Comparison of ENCODE assay signal across 36 cellular contexts in the genomic region with DNA sequence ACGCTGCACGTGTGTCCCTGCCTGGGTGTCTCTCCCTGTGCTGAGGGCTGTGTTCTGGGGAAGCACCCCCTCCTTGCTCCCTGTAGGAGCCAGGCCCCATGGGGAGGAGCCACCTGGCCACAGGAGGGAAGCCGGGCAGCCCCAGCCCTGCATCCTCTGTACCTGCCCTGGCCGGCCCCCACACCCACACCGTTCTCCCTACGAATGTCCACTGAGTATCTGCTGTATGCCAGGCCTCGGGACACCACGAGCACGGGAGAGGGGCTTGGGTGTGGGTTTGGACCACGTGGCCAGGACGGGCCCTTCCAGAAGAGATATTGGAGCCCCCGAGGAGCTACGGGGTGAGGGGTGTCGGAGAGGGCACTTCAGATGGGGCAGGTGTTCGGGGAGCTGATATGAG. TPM values are rescaled to one million over a fixed set of nuclear protein-coding genes. Genes with fewer than 3 reads are reported as not detected.
"Had no signal": no experiment of that assay in that cellular context is flagged by ENCODE, and none has a peak within 500 bp of the region (broad histone marks: within the 10 kb centered on the region; RNA-seq: fewer than 3 reads in every experiment).

No MANE protein-coding gene starts in this region.

- DNase-seq: activated CD4-positive, alpha-beta memory T cell treated with anti-CD3 and anti-CD28 coated beads for 36 hours; activated CD4-positive, alpha-beta T cell treated with anti-CD3 and anti-CD28 coated beads for 36 hours; activated CD4-positive, alpha-beta T cell treated with anti-CD3 and anti-CD28 coated beads, Interleukin-2, amount 10 ng/mL, durations not matched to agents 24 days and 14 days; activated CD4-positive, CD25-positive, alpha-beta regulatory T cell; activated CD4-positive, CD25-positive, alpha-beta regulatory T cell treated with anti-CD3 and anti-CD28 coated beads, Interleukin-2, amount 50 U/mL, for 72 hours; activated CD8-positive, alpha-beta memory T cell treated with anti-CD3 and anti-CD28 coated beads, Interleukin-2, amount 10 ng/mL, durations not matched to agents 7 days and 5 days; activated CD8-positive, alpha-beta memory T cell treated with anti-CD3 and anti-CD28 coated beads, Interleukin-2, amount 50 U/mL, for 4 hours; activated CD8-positive, alpha-beta T cell treated with anti-CD3 and anti-CD28 coated beads, Interleukin-2, amount 10 ng/mL, durations not matched to agents 7 days and 5 days; activated gamma-delta T cell; activated naive CD4-positive, alpha-beta T cell; activated naive CD4-positive, alpha-beta T cell treated with anti-CD3 and anti-CD28 coated beads, Interleukin-2, amount 50 U/mL, for 16 hours; activated T-cell treated with anti-CD3 and anti-CD28 coated beads, Interleukin-2, amount 50 U/mL, for 1 hour; activated T-cell treated with anti-CD3 and anti-CD28 coated beads, Interleukin-2, amount 50 U/mL, for 48 hours; amniotic stem cell; anterior cingulate cortex; brain microvascular endothelial cell; dorsolateral prefrontal cortex; effector memory CD8-positive, alpha-beta T cell; esophagus squamous epithelium; foreskin melanocyte; glutamatergic neuron; heart left ventricle; T-helper 1 cell; T-helper 17 cell; T1000 had no signal

- H3K4me1 Mint-ChIP-seq: activated CD4-positive, alpha-beta T cell treated with anti-CD3 and anti-CD28 coated beads for 36 hours; activated CD8-positive, alpha-beta memory T cell treated with anti-CD3 and anti-CD28 coated beads, Interleukin-2, amount 10 ng/mL, durations not matched to agents 7 days and 5 days; central memory CD8-positive, alpha-beta T cell had no signal

- H3K36me3 Mint-ChIP-seq: activated CD4-positive, alpha-beta memory T cell treated with anti-CD3 and anti-CD28 coated beads for 36 hours; activated CD8-positive, alpha-beta memory T cell treated with anti-CD3 and anti-CD28 coated beads, Interleukin-2, amount 10 ng/mL, durations not matched to agents 7 days and 5 days; activated naive CD8-positive, alpha-beta T cell had no signal

- H3K27me3 ChIP-seq: brain microvascular endothelial cell, dorsolateral prefrontal cortex, esophagus squamous epithelium, heart left ventricle had no signal

- H3K9me3 ChIP-seq: esophagus squamous epithelium, heart left ventricle had no signal

- H3K4me3 ChIP-seq: coronary artery, dorsolateral prefrontal cortex, esophagus squamous epithelium, heart left ventricle had no signal

- ATAC-seq: activated CD4-positive, alpha-beta T cell treated with anti-CD3 and anti-CD28 coated beads for 36 hours; activated CD8-positive, alpha-beta memory T cell treated with anti-CD3 and anti-CD28 coated beads, Interleukin-2, amount 10 ng/mL, durations not matched to agents 7 days and 5 days; activated CD8-positive, alpha-beta T cell treated with anti-CD3 and anti-CD28 coated beads, Interleukin-2, amount 10 ng/mL, durations not matched to agents 7 days and 5 days; effector memory CD8-positive, alpha-beta T cell; heart left ventricle; T-helper 17 cell had no signal

- H3K27ac ChIP-seq: brain microvascular endothelial cell, coronary artery, epithelial cell of prostate, esophagus squamous epithelium, heart left ventricle had no signal

- H3K4me3 Mint-ChIP-seq: activated CD4-positive, alpha-beta memory T cell treated with anti-CD3 and anti-CD28 coated beads for 36 hours; activated CD4-positive, alpha-beta T cell treated with anti-CD3 and anti-CD28 coated beads for 36 hours; activated CD4-positive, alpha-beta T cell treated with anti-CD3 and anti-CD28 coated beads, Interleukin-2, amount 10 ng/mL, durations not matched to agents 24 days and 14 days; activated CD8-positive, alpha-beta memory T cell treated with anti-CD3 and anti-CD28 coated beads, Interleukin-2, amount 10 ng/mL, durations not matched to agents 7 days and 5 days; activated CD8-positive, alpha-beta T cell treated with anti-CD3 and anti-CD28 coated beads, Interleukin-2, amount 10 ng/mL, durations not matched to agents 7 days and 5 days; activated naive CD8-positive, alpha-beta T cell; central memory CD8-positive, alpha-beta T cell; dendritic cell treated with granulocyte-macrophage colony-stimulating factor and Interleukin-4, amounts not matched to agents 40 ng/mL and 50 ng/mL, for 4 days; effector memory CD8-positive, alpha-beta T cell; T-helper 17 cell; T-helper 2 cell treated with Interferon-gamma antibody and Interleukin-4, amounts not matched to agents 5 μg/mL and 100 μg/mL, for 36 hours had no signal

- H3K36me3 ChIP-seq: esophagus squamous epithelium, heart left ventricle had no signal

- H3K27ac Mint-ChIP-seq: activated CD4-positive, alpha-beta memory T cell treated with anti-CD3 and anti-CD28 coated beads for 36 hours; activated CD4-positive, alpha-beta T cell treated with anti-CD3 and anti-CD28 coated beads for 36 hours; activated CD4-positive, alpha-beta T cell treated with anti-CD3 and anti-CD28 coated beads, Interleukin-2, amount 10 ng/mL, durations not matched to agents 24 days and 14 days; activated CD8-positive, alpha-beta memory T cell treated with anti-CD3 and anti-CD28 coated beads, Interleukin-2, amount 10 ng/mL, durations not matched to agents 7 days and 5 days; activated CD8-positive, alpha-beta T cell treated with anti-CD3 and anti-CD28 coated beads, Interleukin-2, amount 10 ng/mL, durations not matched to agents 7 days and 5 days; activated naive CD8-positive, alpha-beta T cell; dendritic cell treated with granulocyte-macrophage colony-stimulating factor and Interleukin-4, amounts not matched to agents 40 ng/mL and 50 ng/mL, for 4 days; effector memory CD8-positive, alpha-beta T cell; T-helper 17 cell; T-helper 2 cell treated with Interferon-gamma antibody and Interleukin-4, amounts not matched to agents 5 μg/mL and 100 μg/mL, for 36 hours had no signal

- FAIRE-seq: astrocyte, bronchial epithelial cell, endometrium, endothelial cell of umbilical vein had no signal

- H3K27me3 Mint-ChIP-seq: activated CD4-positive, alpha-beta memory T cell treated with anti-CD3 and anti-CD28 coated beads for 36 hours; activated CD4-positive, alpha-beta T cell treated with anti-CD3 and anti-CD28 coated beads for 36 hours; activated CD4-positive, alpha-beta T cell treated with anti-CD3 and anti-CD28 coated beads, Interleukin-2, amount 10 ng/mL, durations not matched to agents 24 days and 14 days; activated CD8-positive, alpha-beta memory T cell treated with anti-CD3 and anti-CD28 coated beads, Interleukin-2, amount 10 ng/mL, durations not matched to agents 7 days and 5 days; activated naive CD8-positive, alpha-beta T cell; central memory CD8-positive, alpha-beta T cell; effector memory CD8-positive, alpha-beta T cell; T-helper 17 cell had no signal

- H3K9me3 Mint-ChIP-seq: activated CD4-positive, alpha-beta memory T cell treated with anti-CD3 and anti-CD28 coated beads for 36 hours; activated CD4-positive, alpha-beta T cell treated with anti-CD3 and anti-CD28 coated beads, Interleukin-2, amount 10 ng/mL, durations not matched to agents 24 days and 14 days; central memory CD8-positive, alpha-beta T cell; dendritic cell treated with granulocyte-macrophage colony-stimulating factor and Interleukin-4, amounts not matched to agents 40 ng/mL and 50 ng/mL, for 4 days; effector memory CD8-positive, alpha-beta T cell; T-helper 2 cell treated with Interferon-gamma antibody and Interleukin-4, amounts not matched to agents 5 μg/mL and 100 μg/mL, for 36 hours had no signal

RNA-seq across cellular contexts. Expression of a gene that starts 24.5 kb away (rescaled TPM):
- total RNA-seq: activated CD4-positive, alpha-beta memory T cell treated with anti-CD3 and anti-CD28 coated beads for 36 hours; activated CD4-positive, alpha-beta T cell treated with anti-CD3 and anti-CD28 coated beads, Interleukin-2, amount 10 ng/mL, durations not matched to agents 24 days and 14 days; activated CD8-positive, alpha-beta memory T cell treated with anti-CD3 and anti-CD28 coated beads for 36 hours; activated CD8-positive, alpha-beta memory T cell treated with anti-CD3 and anti-CD28 coated beads, Interleukin-2, amount 10 ng/mL, durations not matched to agents 7 days and 5 days; endothelial cell of umbilical vein; esophagus squamous epithelium had no signal
